1 cellular context compared by ENCODE assay signal in genomic region chr1:111489604-111490003, GRCh38.
TF ChIP-seq lines count a peak whose summit lies in the region.

No MANE protein-coding gene starts in this region.

TF ChIP-seq in HepG2, 621 proteins besides CTCF, POLR2A, EP300 and RAD21:
- TF ChIP-seq ETV5 (CRISPR knock-in tag; IDR thresholded peaks at IDR 0.05; ENCODE audit: borderline replicate concordance), result peak; percentile 24; the same call in 1 of the 2 replicates
- TF ChIP-seq KDM3A (CRISPR knock-in tag; IDR thresholded peaks at IDR 0.05; ENCODE audit: low read depth), result no peak
- TF ChIP-seq DZIP1 (CRISPR knock-in tag; IDR thresholded peaks at IDR 0.05), result no peak
- no peak for TF ChIP-seq SP2 (CRISPR knock-in tag; IDR thresholded peaks at IDR 0.05)
- TF ChIP-seq ZNF354B (CRISPR knock-in tag; IDR thresholded peaks at IDR 0.05), result no peak
- TF ChIP-seq KDM1A (CRISPR knock-in tag; IDR thresholded peaks at IDR 0.05), result no peak
- TF ChIP-seq ZBED4 (CRISPR knock-in tag; IDR thresholded peaks at IDR 0.05; ENCODE audit: borderline replicate concordance), result no peak
- no peak for TF ChIP-seq ZNF670 (CRISPR knock-in tag; IDR thresholded peaks at IDR 0.05; ENCODE audit: borderline replicate concordance)
- TF ChIP-seq CEBPG (CRISPR knock-in tag; IDR thresholded peaks at IDR 0.05), result peak; percentile 73
- TF ChIP-seq, protein P1, sequence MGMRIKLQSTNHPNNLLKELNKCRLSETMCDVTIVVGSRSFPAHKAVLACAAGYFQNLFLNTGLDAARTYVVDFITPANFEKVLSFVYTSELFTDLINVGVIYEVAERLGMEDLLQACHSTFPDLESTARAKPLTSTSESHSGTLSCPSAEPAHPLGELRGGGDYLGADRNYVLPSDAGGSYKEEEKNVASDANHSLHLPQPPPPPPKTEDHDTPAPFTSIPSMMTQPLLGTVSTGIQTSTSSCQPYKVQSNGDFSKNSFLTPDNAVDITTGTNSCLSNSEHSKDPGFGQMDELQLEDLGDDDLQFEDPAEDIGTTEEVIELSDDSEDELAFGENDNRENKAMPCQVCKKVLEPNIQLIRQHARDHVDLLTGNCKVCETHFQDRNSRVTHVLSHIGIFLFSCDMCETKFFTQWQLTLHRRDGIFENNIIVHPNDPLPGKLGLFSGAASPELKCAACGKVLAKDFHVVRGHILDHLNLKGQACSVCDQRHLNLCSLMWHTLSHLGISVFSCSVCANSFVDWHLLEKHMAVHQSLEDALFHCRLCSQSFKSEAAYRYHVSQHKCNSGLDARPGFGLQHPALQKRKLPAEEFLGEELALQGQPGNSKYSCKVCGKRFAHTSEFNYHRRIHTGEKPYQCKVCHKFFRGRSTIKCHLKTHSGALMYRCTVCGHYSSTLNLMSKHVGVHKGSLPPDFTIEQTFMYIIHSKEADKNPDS (CRISPR knock-in tag; IDR thresholded peaks at IDR 0.05), result no peak
- TF ChIP-seq ELF1 (CRISPR knock-in tag; IDR thresholded peaks at IDR 0.05), result 0 out of 2 replicates have a peak, but pooled peaks have one; percentile 12
- no peak for TF ChIP-seq GATAD2A (CRISPR knock-in tag; IDR thresholded peaks at IDR 0.05)
- TF ChIP-seq PCBP1 (IDR thresholded peaks at IDR 0.05; ENCODE audit: borderline replicate concordance, low read depth, low read length), result no peak
- TF ChIP-seq RFX1 (IDR thresholded peaks at IDR 0.05), result no peak
- 0 out of 2 replicates have a peak, but pooled peaks have one; percentile 29 for TF ChIP-seq ELF3 (CRISPR knock-in tag; IDR thresholded peaks at IDR 0.05)
- no peak for TF ChIP-seq SMYD3 (CRISPR knock-in tag; IDR thresholded peaks at IDR 0.05)
- no peak for TF ChIP-seq GFI1 (CRISPR knock-in tag; IDR thresholded peaks at IDR 0.05; ENCODE audit: borderline replicate concordance)
- TF ChIP-seq ZFP36 (IDR thresholded peaks at IDR 0.05; ENCODE audit: borderline replicate concordance, low read depth, low read length, partially characterized antibody), result no peak
- peak; percentile 81 for TF ChIP-seq CEBPB (IDR thresholded peaks at IDR 0.05; ENCODE audit: borderline replicate concordance, low read depth, low read length)
- TF ChIP-seq, protein P2, sequence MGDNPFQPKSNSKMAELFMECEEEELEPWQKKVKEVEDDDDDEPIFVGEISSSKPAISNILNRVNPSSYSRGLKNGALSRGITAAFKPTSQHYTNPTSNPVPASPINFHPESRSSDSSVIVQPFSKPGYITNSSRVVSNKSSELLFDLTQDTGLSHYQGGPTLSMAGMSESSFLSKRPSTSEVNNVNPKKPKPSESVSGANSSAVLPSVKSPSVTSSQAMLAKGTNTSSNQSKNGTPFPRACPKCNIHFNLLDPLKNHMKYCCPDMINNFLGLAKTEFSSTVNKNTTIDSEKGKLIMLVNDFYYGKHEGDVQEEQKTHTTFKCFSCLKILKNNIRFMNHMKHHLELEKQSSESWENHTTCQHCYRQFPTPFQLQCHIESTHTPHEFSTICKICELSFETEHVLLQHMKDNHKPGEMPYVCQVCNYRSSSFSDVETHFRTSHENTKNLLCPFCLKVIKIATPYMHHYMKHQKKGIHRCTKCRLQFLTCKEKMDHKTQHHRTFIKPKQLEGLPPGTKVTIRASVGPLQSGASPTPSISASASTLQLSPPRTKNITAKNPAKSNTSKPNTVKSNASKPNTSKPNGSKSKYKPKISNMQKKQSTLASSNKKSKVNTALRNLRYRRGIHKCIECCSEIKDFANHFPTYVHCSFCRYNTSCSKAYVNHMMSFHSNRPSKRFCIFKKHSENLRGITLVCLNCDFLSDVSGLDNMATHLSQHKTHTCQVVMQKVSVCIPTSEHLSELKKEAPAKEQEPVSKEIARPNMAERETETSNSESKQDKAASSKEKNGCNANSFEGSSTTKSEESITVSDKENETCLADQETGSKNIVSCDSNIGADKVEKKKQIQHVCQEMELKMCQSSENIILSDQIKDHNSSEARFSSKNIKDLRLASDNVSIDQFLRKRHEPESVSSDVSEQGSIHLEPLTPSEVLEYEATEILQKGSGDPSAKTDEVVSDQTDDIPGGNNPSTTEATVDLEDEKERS (CRISPR knock-in tag; IDR thresholded peaks at IDR 0.05), result no peak
